Comparison of ENCODE assay signal across 3 cellular contexts in genomic region chr2:188265315-188265714, GRCh38.
A peak's percentile ranks its signal among the peaks of the same experiment; 100 is the strongest.
TF ChIP-seq lines count a peak whose summit lies in the region.

No MANE protein-coding gene starts in this region.

TF ChIP-seq in HepG2, 621 proteins besides CTCF, POLR2A, EP300 and RAD21:
- TF ChIP-seq CEBPB (IDR thresholded peaks at IDR 0.05; ENCODE audit: borderline replicate concordance, low read depth, low read length) = 0 out of 2 replicates have a peak, but pooled peaks have one; percentile 22
- no peak for TF ChIP-seq IRF2 (CRISPR knock-in tag; IDR thresholded peaks at IDR 0.05)
- peak; percentile 54 for TF ChIP-seq HNRNPK (IDR thresholded peaks at IDR 0.05; ENCODE audit: low read depth, low read length, poor library complexity, severe bottlenecking)

TF ChIP-seq in IMR-90, 13 proteins besides CTCF, POLR2A, EP300 and RAD21:
- TF ChIP-seq MAZ (IDR thresholded peaks at IDR 0.05; ENCODE audit: borderline replicate concordance, low read depth, low read length) (no peak), RFX5 (IDR thresholded peaks at IDR 0.05; ENCODE audit: low read depth, low read length) (no peak), RCOR1 (IDR thresholded peaks at IDR 0.05; ENCODE audit: insufficient replicate concordance, low read length) (no peak), CEBPB (IDR thresholded peaks at IDR 0.05; ENCODE audit: low read depth, low read length) (peak; percentile 69), SMC3 (IDR thresholded peaks at IDR 0.05; ENCODE audit: low read depth, low read length) (no peak), CHD1 (IDR thresholded peaks at IDR 0.05; ENCODE audit: low read depth, low read length) (no peak), NFE2L2 (IDR thresholded peaks at IDR 0.05; ENCODE audit: low read depth, low read length) (no peak), BHLHE40 (IDR thresholded peaks at IDR 0.05; ENCODE audit: low read depth, low read length) (no peak)

TF ChIP-seq in K562, 482 proteins besides CTCF, POLR2A, EP300 and RAD21:
- TF ChIP-seq POU5F1 (IDR thresholded peaks at IDR 0.05; ENCODE audit: borderline replicate concordance, low read depth, low read length, partially characterized antibody) (no peak), CEBPG (CRISPR knock-in tag; IDR thresholded peaks at IDR 0.05) (no peak), CEBPG (tag; conservative IDR thresholded peaks at IDR 0.05 in 1 of 2, IDR thresholded peaks at IDR 0.05 in 1 of 2) (peak in 1 of 2 experiments; percentile 21; a peak in 1 of 4 replicates), CEBPB (tag; IDR thresholded peaks at IDR 0.05) (0 out of 2 replicates have a peak, but pooled peaks have one; percentile 10)
